Comparison of ENCODE assay signal across 17 cellular contexts in the genomic region with DNA sequence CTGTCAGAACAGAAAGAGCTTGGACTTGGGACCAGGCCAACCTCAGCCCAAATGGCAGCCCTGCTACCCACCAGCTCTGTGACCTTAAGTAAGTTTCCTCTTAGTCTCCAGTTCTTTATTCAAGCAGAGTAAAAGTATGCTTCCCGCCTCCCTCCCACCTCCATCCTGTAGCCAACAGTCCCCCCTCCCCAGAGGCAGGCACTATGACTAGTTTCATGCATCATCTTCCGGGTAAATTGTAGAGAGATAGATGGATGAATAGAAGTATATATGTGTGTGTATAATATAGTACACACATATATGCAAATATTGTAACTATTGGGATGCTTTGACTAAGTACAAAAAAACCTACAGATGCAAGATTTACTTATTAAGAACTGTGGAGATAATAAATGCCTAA. TPM values are rescaled to one million over a fixed set of nuclear protein-coding genes. Genes with fewer than 3 reads are reported as not detected.
DNase-seq lines count a peak whose midpoint lies in the region; ATAC-seq, FAIRE-seq and TF ChIP-seq lines count a peak whose summit lies in the region.
"Had no signal": no experiment of that assay in that cellular context is flagged by ENCODE, and none has a peak within 500 bp of the region (broad histone marks: within the 10 kb centered on the region; RNA-seq: fewer than 3 reads in every experiment).

No MANE protein-coding gene starts in this region.

- H3K79me2 ChIP-seq in HepG2 (ENCODE audit: insufficient read depth, low read length) (no peaks in the 10 kb centered on the region), OCI-LY7 (ENCODE audit: insufficient read depth, low read depth, low read length) (no peaks in the 10 kb centered on the region), endothelial cell of umbilical vein (ENCODE audit: control insufficient read depth, insufficient read depth, low read length) (no peaks in the 10 kb centered on the region)

- POLR2A ChIA-PET in HepG2 (lab: Yijun Ruan, JAX) (interaction anchor here (1.3 kb wide), 1 partner anchor 15 kb away, joined by 3 read pairs; no protein-coding TSS in a partner anchor), OCI-LY7 (lab: Charles Lee) (interaction anchor here (0.5 kb wide), 1 partner anchor 1155 kb away, joined by 5 read pairs; no protein-coding TSS in a partner anchor), endothelial cell of umbilical vein (lab: Charles Lee) (no interaction called here)

- H4K20me1 ChIP-seq in HepG2 (ENCODE audit: insufficient read depth, low read length): no peaks in the 10 kb centered on the region
- H4K20me1 ChIP-seq in OCI-LY7 (ENCODE audit: insufficient read depth, low read length): no peaks in the 10 kb centered on the region
- H4K20me1 ChIP-seq in endothelial cell of umbilical vein (replicated peaks; ENCODE audit: control insufficient read depth, extremely low read depth, insufficient read depth, low read length): no peaks in the 10 kb centered on the region

- ATAC-seq in HepG2 (no peak), right lobe of liver (no peak)

- no peak for TF ChIP-seq RAD21 in HepG2 (CRISPR knock-in tag; IDR thresholded peaks at IDR 0.05)

- TF ChIP-seq CTCF in HepG2 (CRISPR knock-in tag; IDR thresholded peaks at IDR 0.05) (no peak), right lobe of liver (IDR thresholded peaks at IDR 0.05) (no peak), OCI-LY7 (conservative IDR thresholded peaks at IDR 0.05; ENCODE audit: low read length) (no peak), endothelial cell of umbilical vein (IDR thresholded peaks at IDR 0.05; ENCODE audit: extremely low read depth in 1 of 2, insufficient read depth in 1 of 2, low read depth in 1 of 2, low read length in 2 of 2) (no peak)

- TF ChIP-seq POLR2A in HepG2 (IDR thresholded peaks at IDR 0.05; ENCODE audit: insufficient read depth in 1 of 2, low read depth in 2 of 2, low read length in 2 of 2): no peak
- no peak for TF ChIP-seq POLR2A in right lobe of liver (IDR thresholded peaks at IDR 0.05)
- no peak for TF ChIP-seq POLR2A in endothelial cell of umbilical vein (IDR thresholded peaks at IDR 0.05; ENCODE audit: low read depth, low read length)

- H3K9me1 ChIP-seq in endothelial cell of umbilical vein (replicated peaks; ENCODE audit: control insufficient read depth, extremely low read depth, insufficient read depth, low read length): no peaks in the 10 kb centered on the region

- FAIRE-seq in HepG2 (lab: Jason Lieb, UNC) (no peak), endothelial cell of umbilical vein (lab: Jason Lieb, UNC) (no peak)
- FAIRE-seq: G401.6, GM12891, H1 had no signal

- no peak for TF ChIP-seq EP300 in HepG2 (IDR thresholded peaks at IDR 0.05; ENCODE audit: low read depth in 2 of 2, low read length in 2 of 2)
- TF ChIP-seq EP300 in HepG2 (CRISPR knock-in tag; IDR thresholded peaks at IDR 0.05; ENCODE audit: borderline replicate concordance): no peak

- H3K9me2 ChIP-seq in OCI-LY7 (ENCODE audit: insufficient read depth, low read length): no peaks in the 10 kb centered on the region

- H3K4me1 ChIP-seq in HepG2 (ENCODE audit: insufficient read depth, low read length) (peaks cover 52% of the 10 kb centered on the region), right lobe of liver (peaks cover 0 to 7% (median 2%) of the 10 kb centered on the region in 4 donors), OCI-LY7 (ENCODE audit: insufficient read depth, low read length, poor library complexity, severe bottlenecking) (peaks cover 45% of the 10 kb centered on the region), endothelial cell of umbilical vein (ENCODE audit: control insufficient read depth, extremely low read depth, insufficient read depth, low read length) (no peaks in the 10 kb centered on the region)
- H3K4me1 ChIP-seq: HAP-1 had no signal

- H3K9ac ChIP-seq in HepG2 (ENCODE audit: insufficient read depth, low read depth, low read length) (no peak overlapping the region), endothelial cell of umbilical vein (replicated peaks; ENCODE audit: extremely low read depth, insufficient read depth, low read length) (no peak overlapping the region)

- CTCF ChIA-PET in HepG2 (lab: Yijun Ruan, JAX; ENCODE audit: low intra/inter-chr PET ratio, low total read pairs): no interaction called here
- CTCF ChIA-PET in OCI-LY7 (lab: Charles Lee; ENCODE audit: unreplicated experiment): no interaction called here
- CTCF ChIA-PET in endothelial cell of umbilical vein (lab: Charles Lee): interaction anchor here (0.6 to 1.0 kb wide), 2 partner anchors 93 to 393 kb away, joined by 3 read pairs; no protein-coding TSS in a partner anchor

- BruUV-seq in HepG2 (replicated peaks; lab: Mats Ljungman, UMichigan) (no TSS peak), OCI-LY7 (replicated peaks; lab: Mats Ljungman, UMichigan) (no TSS peak), endothelial cell of umbilical vein (replicated peaks; lab: Mats Ljungman, UMichigan) (no TSS peak)

- dilution Hi-C loops in endothelial cell of umbilical vein (cut with MboI; ENCODE audit: extremely low pct_ligation_motif_present, low sequenced_read_pairs): no loop called here

- H3K4me3 ChIP-seq in HepG2 (replicated peaks in 1 of 3; ENCODE audit: insufficient read depth in 1 of 3, low read depth in 2 of 3, low read length in 3 of 3): no peak overlapping the region
- no peak overlapping the region for H3K4me3 ChIP-seq in right lobe of liver
- H3K4me3 ChIP-seq in OCI-LY7 (ENCODE audit: low read depth, low read length, poor library complexity, severe bottlenecking): no peak overlapping the region
- no peak overlapping the region for H3K4me3 ChIP-seq in endothelial cell of umbilical vein (replicated peaks in 1 of 3; ENCODE audit: insufficient read depth in 1 of 3, low read depth in 1 of 3, low read length in 3 of 3)
- H3K4me3 ChIP-seq: HAP-1 had no signal

- no peak for DNase-seq in HepG2 (ENCODE audit: low spot score)
- DNase-seq in right lobe of liver: no peak
- DNase-seq in OCI-LY7 (ENCODE audit: low spot score): peak; percentile 46
- DNase-seq in endothelial cell of umbilical vein (ENCODE audit: low read depth, low spot score): no peak
- DNase-seq in HT-29 (ENCODE audit: low spot score): no peak
- DNase-seq in kidney tubule cell (ENCODE audit: low spot score): no peak
- no peak for DNase-seq in activated CD4-positive, alpha-beta T cell treated with anti-CD3 and anti-CD28 coated beads, Interleukin-2, amount 50 U/mL, for 48 hours
- DNase-seq: ACHN; C1 segment of cervical spinal cord; CD4-positive, alpha-beta T cell; DMS79; HFFc6; IMR-90 had no signal

- H2AFZ ChIP-seq in HepG2 (ENCODE audit: low read length) (peak overlapping the region; percentile 16), OCI-LY7 (ENCODE audit: low read length) (peak overlapping the region; percentile 77), endothelial cell of umbilical vein (ENCODE audit: low read depth, low read length) (peak overlapping the region; percentile 37)

- H3K9me3 ChIP-seq in HepG2 (ENCODE audit: low read length) (no peaks in the 10 kb centered on the region), right lobe of liver (no peaks in the 10 kb centered on the region), OCI-LY7 (ENCODE audit: low read length) (no peaks in the 10 kb centered on the region), endothelial cell of umbilical vein (replicated peaks; ENCODE audit: control insufficient read depth, insufficient read depth, low read length) (no peaks in the 10 kb centered on the region)
- H3K9me3 ChIP-seq: HAP-1 had no signal

- WGBS in HepG2 (ENCODE audit: low lambda C conversion rate): 56% methylated on average over 2 of the region's 2 CpGs
- 86% methylated on average over 2 of the region's 2 CpGs for WGBS in right lobe of liver (ENCODE audit: insufficient coverage, low coverage, low lambda C conversion rate, missing lambda C conversion rate)

- H3K27ac ChIP-seq in HepG2 (ENCODE audit: extremely low read length, insufficient read depth, low read length): no peak overlapping the region
- H3K27ac ChIP-seq in right lobe of liver: no peak overlapping the region
- H3K27ac ChIP-seq in OCI-LY7 (ENCODE audit: low read depth, low read length, poor library complexity, severe bottlenecking): peak overlapping the region; percentile 12
- no peak overlapping the region for H3K27ac ChIP-seq in endothelial cell of umbilical vein (ENCODE audit: insufficient read depth, low read depth, low read length)

- H3K36me3 ChIP-seq in HepG2 (replicated peaks in 1 of 2; ENCODE audit: control insufficient read depth in 1 of 2, insufficient read depth in 2 of 2, low read length in 2 of 2) (no peaks in the 10 kb centered on the region), right lobe of liver (no peaks in the 10 kb centered on the region), OCI-LY7 (ENCODE audit: insufficient read depth, low read length) (no peaks in the 10 kb centered on the region), endothelial cell of umbilical vein (ENCODE audit: control insufficient read depth in 2 of 2, extremely low read depth in 1 of 2, insufficient read depth in 2 of 2, low read length in 2 of 2) (no peaks in the 10 kb centered on the region)
- H3K36me3 ChIP-seq: HAP-1 had no signal

- in situ Hi-C loops in HepG2 (cut with HindIII; ENCODE audit: extremely low pct_ligation_motif_present, low pct_unique_long_range_greater_than_20kb): no loop called here

- H3K27me3 ChIP-seq in HepG2 (ENCODE audit: control insufficient read depth in 1 of 2, insufficient read depth in 2 of 2, low read length in 2 of 2) (peaks cover 0 to 9% of the 10 kb centered on the region in 2 experiments; a peak in 1 of 5 replicates), right lobe of liver (no peaks in the 10 kb centered on the region), endothelial cell of umbilical vein (ENCODE audit: control insufficient read depth in 2 of 2, insufficient read depth in 2 of 2, low read length in 2 of 2) (no peaks in the 10 kb centered on the region)

- intact Hi-C loops in HepG2 (cut with micrococcal nuclease; ENCODE audit: unreplicated experiment): no loop called here
- intact Hi-C loops in right lobe of liver (cut with DNase I): no loop called here
- intact Hi-C loops in OCI-LY7 (cut with micrococcal nuclease; ENCODE audit: unreplicated experiment): loop anchor here (5.0 kb wide), 1 partner anchor 69 kb away; no protein-coding TSS in a partner anchor
- intact Hi-C loops in endothelial cell of umbilical vein (cut with micrococcal nuclease): no loop called here

- H3K4me2 ChIP-seq in HepG2 (ENCODE audit: low read depth, low read length) (no peak overlapping the region), OCI-LY7 (ENCODE audit: low read length) (peak overlapping the region; percentile 22), endothelial cell of umbilical vein (ENCODE audit: insufficient read depth, low read length) (no peak overlapping the region)

RNA-seq across cellular contexts. Expression of a gene that starts 39.5 kb away (rescaled TPM):
- 26.7 and 30.9 TPM in 2 replicates for total RNA-seq in HepG2 (2016; rRNA removed; fragmentation: Illumina TruSeq; extraction: Trizol)
- total RNA-seq in HepG2 (2016; cell fraction: cytosol; rRNA removed; fragmentation: Illumina TruSeq; extraction: Trizol; ENCODE audit: low read depth): 8.0 and 8.5 TPM in 2 replicates
- total RNA-seq in HepG2 (2016; cell fraction: insoluble cytoplasmic fraction; rRNA removed; fragmentation: Illumina TruSeq; extraction: Trizol): 22.9 and 29.9 TPM in 2 replicates
- 33.9 and 36.1 TPM in 2 replicates for total RNA-seq in HepG2 (2016; cell fraction: membrane; rRNA removed; fragmentation: Illumina TruSeq; extraction: Trizol)
- total RNA-seq in HepG2 (2016; cell fraction: nucleus; rRNA removed; fragmentation: Illumina TruSeq; extraction: Trizol): 27.2 and 29.5 TPM in 2 replicates
- polyA plus RNA-seq in HepG2 (2011; rRNA removed): 27.3 and 29.3 TPM in 2 replicates
- 18.3 and 27.5 TPM in 2 replicates for polyA plus RNA-seq in HepG2 (2011; cell fraction: cytosol; rRNA removed)
- polyA plus RNA-seq in HepG2 (2011; cell fraction: nucleus; rRNA removed): 11.9 and 15.8 TPM in 2 replicates
- polyA plus RNA-seq in HepG2 (2012): 18.1 and 19.7 TPM in 2 replicates
- 5.4 and 5.7 TPM in 2 replicates for polyA plus RNA-seq in HepG2 (2016; cell fraction: cytosol; fragmentation: Illumina TruSeq; extraction: Trizol; ENCODE audit: low read depth)
- polyA plus RNA-seq in HepG2 (2016; cell fraction: insoluble cytoplasmic fraction; fragmentation: Illumina TruSeq; extraction: Trizol; ENCODE audit: low read depth): 22.6 and 24.2 TPM in 2 replicates
- 22.9 and 23.5 TPM in 2 replicates for polyA plus RNA-seq in HepG2 (2016; cell fraction: membrane; fragmentation: Illumina TruSeq; extraction: Trizol; ENCODE audit: low read depth)
- 42.1 and 46.2 TPM in 2 replicates for polyA plus RNA-seq in HepG2 (2016; cell fraction: nucleus; fragmentation: Illumina TruSeq; extraction: Trizol; ENCODE audit: insufficient read depth, low read depth)
- polyA minus RNA-seq in HepG2 (2011; rRNA and poly(A)+ RNA removed; ENCODE audit: low replicate concordance): 38.2 and 60.8 TPM in 2 replicates
- polyA minus RNA-seq in HepG2 (2011; cell fraction: cytosol; rRNA and poly(A)+ RNA removed): 22.1 and 24.1 TPM in 2 replicates
- polyA minus RNA-seq in HepG2 (2011; cell fraction: nucleus; rRNA and poly(A)+ RNA removed): 13.5 and 18.5 TPM in 2 replicates
- total RNA-seq in right lobe of liver: 10 to 100 TPM in 5 of 6 experiments, 1 to 10 TPM in 1; 9.5 to 32.6 (median 15.5) TPM
- total RNA-seq in OCI-LY7 (2014; rRNA removed; shearing (Covaris generic)): 9.7 and 9.8 TPM in 2 replicates
- total RNA-seq in OCI-LY7 (2022): 14.8 and 18.8 TPM in 2 replicates
- total RNA-seq in endothelial cell of umbilical vein: 58.5 and 70.1 TPM in 2 replicates
- 51.0 and 54.4 TPM in 2 replicates for polyA plus RNA-seq in endothelial cell of umbilical vein
- 48.8 and 51.0 TPM in 2 replicates for polyA plus RNA-seq in endothelial cell of umbilical vein (2011; cell fraction: cytosol; rRNA removed)
- polyA plus RNA-seq in endothelial cell of umbilical vein (2011; cell fraction: nucleus; rRNA removed): 28.9 and 29.6 TPM in 2 replicates
- polyA plus RNA-seq in endothelial cell of umbilical vein (2012): 33.3 and 39.7 TPM in 2 replicates
- polyA minus RNA-seq in endothelial cell of umbilical vein: 80.5 and 82.9 TPM in 2 replicates
- polyA minus RNA-seq in endothelial cell of umbilical vein (2011; cell fraction: cytosol; rRNA and poly(A)+ RNA removed): 28.1 TPM
- polyA minus RNA-seq in endothelial cell of umbilical vein (2011; cell fraction: nucleus; rRNA and poly(A)+ RNA removed): 17.1 and 20.8 TPM in 2 replicates
- total RNA-seq in HT-29 (2014; rRNA removed; shearing (Covaris generic)): 24.1 and 24.5 TPM in 2 replicates

RNA-seq across cellular contexts. Expression of a gene that starts 59.5 kb away (rescaled TPM):
- 2.6 and 7.4 TPM in 2 replicates for total RNA-seq in HepG2 (2016; rRNA removed; fragmentation: Illumina TruSeq; extraction: Trizol)
- total RNA-seq in HepG2 (2016; cell fraction: cytosol; rRNA removed; fragmentation: Illumina TruSeq; extraction: Trizol; ENCODE audit: low read depth): 1.6 TPM in 2 replicates
- 2.1 and 7.4 TPM in 2 replicates for total RNA-seq in HepG2 (2016; cell fraction: insoluble cytoplasmic fraction; rRNA removed; fragmentation: Illumina TruSeq; extraction: Trizol)
- 2.2 and 2.6 TPM in 2 replicates for total RNA-seq in HepG2 (2016; cell fraction: membrane; rRNA removed; fragmentation: Illumina TruSeq; extraction: Trizol)
- total RNA-seq in HepG2 (2016; cell fraction: nucleus; rRNA removed; fragmentation: Illumina TruSeq; extraction: Trizol): 13.8 and 19.0 TPM in 2 replicates
- polyA plus RNA-seq in HepG2 (2011; rRNA removed): 4.1 and 4.7 TPM in 2 replicates
- 1.4 and 1.8 TPM in 2 replicates for polyA plus RNA-seq in HepG2 (2011; cell fraction: cytosol; rRNA removed)
- 17.3 and 20.8 TPM in 2 replicates for polyA plus RNA-seq in HepG2 (2011; cell fraction: nucleus; rRNA removed)
- 5.9 and 6.1 TPM in 2 replicates for polyA plus RNA-seq in HepG2 (2012)
- 0.68 and 0.75 TPM in 2 replicates for polyA plus RNA-seq in HepG2 (2016; cell fraction: cytosol; fragmentation: Illumina TruSeq; extraction: Trizol; ENCODE audit: low read depth)
- polyA plus RNA-seq in HepG2 (2016; cell fraction: insoluble cytoplasmic fraction; fragmentation: Illumina TruSeq; extraction: Trizol; ENCODE audit: low read depth): 1.7 and 2.2 TPM in 2 replicates
- polyA plus RNA-seq in HepG2 (2016; cell fraction: membrane; fragmentation: Illumina TruSeq; extraction: Trizol; ENCODE audit: low read depth): 1.2 and 1.5 TPM in 2 replicates
- polyA plus RNA-seq in HepG2 (2016; cell fraction: nucleus; fragmentation: Illumina TruSeq; extraction: Trizol; ENCODE audit: insufficient read depth, low read depth): 21.2 and 22.1 TPM in 2 replicates
- polyA minus RNA-seq in HepG2 (2011; rRNA and poly(A)+ RNA removed; ENCODE audit: low replicate concordance): 25.8 and 28.2 TPM in 2 replicates
- polyA minus RNA-seq in HepG2 (2011; cell fraction: cytosol; rRNA and poly(A)+ RNA removed): 0.88 and 2.2 TPM in 2 replicates
- polyA minus RNA-seq in HepG2 (2011; cell fraction: nucleus; rRNA and poly(A)+ RNA removed): 26.4 and 27.8 TPM in 2 replicates
- total RNA-seq in right lobe of liver: 10 to 100 TPM in 3 of 6 experiments, 1 to 10 TPM in 3; 6.8 to 10.6 (median 9.6) TPM
- total RNA-seq in OCI-LY7 (2014; rRNA removed; shearing (Covaris generic)): 13.9 and 30.3 TPM in 2 replicates
- total RNA-seq in OCI-LY7 (2022): 22.0 and 28.7 TPM in 2 replicates
- 11.2 and 14.4 TPM in 2 replicates for total RNA-seq in endothelial cell of umbilical vein
- 4.4 and 5.1 TPM in 2 replicates for polyA plus RNA-seq in endothelial cell of umbilical vein
- 2.8 and 3.1 TPM in 2 replicates for polyA plus RNA-seq in endothelial cell of umbilical vein (2011; cell fraction: cytosol; rRNA removed)
- 16.8 and 17.5 TPM in 2 replicates for polyA plus RNA-seq in endothelial cell of umbilical vein (2011; cell fraction: nucleus; rRNA removed)
- polyA plus RNA-seq in endothelial cell of umbilical vein (2012): 5.2 and 5.7 TPM in 2 replicates
- polyA minus RNA-seq in endothelial cell of umbilical vein: 23.1 and 34.5 TPM in 2 replicates
- 2.8 TPM for polyA minus RNA-seq in endothelial cell of umbilical vein (2011; cell fraction: cytosol; rRNA and poly(A)+ RNA removed)
- polyA minus RNA-seq in endothelial cell of umbilical vein (2011; cell fraction: nucleus; rRNA and poly(A)+ RNA removed): 33.2 and 42.9 TPM in 2 replicates
- 27.4 and 39.9 TPM in 2 replicates for total RNA-seq in HT-29 (2014; rRNA removed; shearing (Covaris generic))

Comparison
In these comparisons a context has a peak if more than half of its experiments do, and no peak if none do; other contexts are left out.
1. H2AFZ ChIP-seq: peak in every context shown above with its lines; median percentile 77 in OCI-LY7; 37 in endothelial cell of umbilical vein; 16 in HepG2.